In genomic region chr9:27770541-27770940, GRCh38 we compare ENCODE assay signal across 1 cellular context.
TF ChIP-seq lines count a peak whose summit lies in the region.

No MANE protein-coding gene starts in this region.

TF ChIP-seq in WTC11, 78 proteins besides CTCF, POLR2A, EP300 and RAD21 (continued from another document):
- 0 out of 2 replicates have a peak, but pooled peaks have one; percentile 56 for TF ChIP-seq ZSCAN18 (CRISPR knock-in tag; IDR thresholded peaks at IDR 0.05)
- TF ChIP-seq ATF3 (CRISPR knock-in tag; conservative IDR thresholded peaks at IDR 0.05), result no peak
- TF ChIP-seq ZNF512 (CRISPR knock-in tag; IDR thresholded peaks at IDR 0.05; ENCODE audit: borderline replicate concordance), result no peak
- no peak for TF ChIP-seq PREB (CRISPR knock-in tag; IDR thresholded peaks at IDR 0.05; ENCODE audit: borderline replicate concordance)
- no peak for TF ChIP-seq GRHL2 (CRISPR knock-in tag; IDR thresholded peaks at IDR 0.05; ENCODE audit: insufficient replicate concordance, severe bottlenecking)
- peak; percentile 64; the same call in 1 of the 2 replicates for TF ChIP-seq ZNF396 (CRISPR knock-in tag; IDR thresholded peaks at IDR 0.05; ENCODE audit: borderline replicate concordance)
- TF ChIP-seq SOX15 (CRISPR knock-in tag; IDR thresholded peaks at IDR 0.05), result no peak
- TF ChIP-seq CDX4 (CRISPR knock-in tag; IDR thresholded peaks at IDR 0.05; ENCODE audit: borderline replicate concordance), result no peak
- no peak for TF ChIP-seq OVOL2 (CRISPR knock-in tag; IDR thresholded peaks at IDR 0.05; ENCODE audit: borderline replicate concordance)
- no peak for TF ChIP-seq ATF2 (CRISPR knock-in tag; IDR thresholded peaks at IDR 0.05; ENCODE audit: borderline replicate concordance, low read depth)
- TF ChIP-seq TEAD1 (CRISPR knock-in tag; IDR thresholded peaks at IDR 0.05), result no peak
- TF ChIP-seq CREB1 (CRISPR knock-in tag; IDR thresholded peaks at IDR 0.05), result no peak
- TF ChIP-seq ZNF219 (CRISPR knock-in tag; IDR thresholded peaks at IDR 0.05; ENCODE audit: borderline replicate concordance), result no peak
- TF ChIP-seq FOXP4 (CRISPR knock-in tag; IDR thresholded peaks at IDR 0.05), result no peak
- no peak for TF ChIP-seq HMGA2 (CRISPR knock-in tag; IDR thresholded peaks at IDR 0.05)
